In the genomic region with DNA sequence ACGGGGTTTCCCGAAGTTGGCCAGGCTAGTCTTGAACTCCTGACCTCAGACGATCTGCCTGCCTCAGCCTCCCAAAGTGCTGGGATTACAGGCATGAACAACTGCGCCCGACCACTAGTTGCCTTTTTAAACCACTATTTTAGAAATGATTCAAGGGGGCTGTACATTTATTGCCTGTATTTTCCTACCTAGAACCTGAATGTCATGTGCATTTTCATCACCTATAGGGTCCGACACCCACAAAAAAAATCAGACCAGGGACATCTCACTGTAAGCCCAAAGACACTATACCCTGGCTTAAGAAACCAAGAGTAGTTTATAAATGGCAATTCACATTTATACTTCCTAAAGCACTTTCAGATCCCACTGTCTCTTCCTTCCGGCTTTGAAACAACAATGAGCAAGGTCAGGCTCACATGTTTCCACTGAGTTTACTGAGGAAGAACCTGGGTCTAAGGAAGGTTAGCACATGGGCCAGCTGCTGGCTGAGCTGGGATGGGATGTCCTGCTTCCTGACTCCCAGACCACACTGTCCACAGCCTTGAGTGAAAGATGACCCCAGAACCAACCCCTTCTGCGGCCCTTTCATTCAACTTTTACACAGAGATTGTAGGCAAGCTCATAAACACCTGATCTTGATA, we compare ENCODE assay signal across 2 cellular contexts.
A peak's percentile ranks its signal among the peaks of the same experiment; 100 is the strongest.
TF ChIP-seq lines count a peak whose summit lies in the region.

No MANE protein-coding gene starts in this region.

TF ChIP-seq in liver, 16 proteins besides CTCF, POLR2A, EP300 and RAD21 (continued from another document):
- TF ChIP-seq GABPA (IDR thresholded peaks at IDR 0.05 in 1 of 2, conservative IDR thresholded peaks at IDR 0.05 in 1 of 2) (no peak), FOXA2 (IDR thresholded peaks at IDR 0.05) (no peak), EGR1 (IDR thresholded peaks at IDR 0.05; ENCODE audit: low read depth in 2 of 2) (peak in 1 of 2 donors; percentile 43), JUND (IDR thresholded peaks at IDR 0.05) (no peak), RXRA (IDR thresholded peaks at IDR 0.05) (peak in 1 of 2 donors; percentile 4), YY1 (IDR thresholded peaks at IDR 0.05) (no peak), ZBTB33 (IDR thresholded peaks at IDR 0.05) (no peak), SP1 (IDR thresholded peaks at IDR 0.05) (no peak), HNF4G (IDR thresholded peaks at IDR 0.05) (no peak), NR2F2 (IDR thresholded peaks at IDR 0.05) (peak; percentile 69), FOXA1 (IDR thresholded peaks at IDR 0.05) (no peak)
- TF ChIP-seq, protein P1, sequence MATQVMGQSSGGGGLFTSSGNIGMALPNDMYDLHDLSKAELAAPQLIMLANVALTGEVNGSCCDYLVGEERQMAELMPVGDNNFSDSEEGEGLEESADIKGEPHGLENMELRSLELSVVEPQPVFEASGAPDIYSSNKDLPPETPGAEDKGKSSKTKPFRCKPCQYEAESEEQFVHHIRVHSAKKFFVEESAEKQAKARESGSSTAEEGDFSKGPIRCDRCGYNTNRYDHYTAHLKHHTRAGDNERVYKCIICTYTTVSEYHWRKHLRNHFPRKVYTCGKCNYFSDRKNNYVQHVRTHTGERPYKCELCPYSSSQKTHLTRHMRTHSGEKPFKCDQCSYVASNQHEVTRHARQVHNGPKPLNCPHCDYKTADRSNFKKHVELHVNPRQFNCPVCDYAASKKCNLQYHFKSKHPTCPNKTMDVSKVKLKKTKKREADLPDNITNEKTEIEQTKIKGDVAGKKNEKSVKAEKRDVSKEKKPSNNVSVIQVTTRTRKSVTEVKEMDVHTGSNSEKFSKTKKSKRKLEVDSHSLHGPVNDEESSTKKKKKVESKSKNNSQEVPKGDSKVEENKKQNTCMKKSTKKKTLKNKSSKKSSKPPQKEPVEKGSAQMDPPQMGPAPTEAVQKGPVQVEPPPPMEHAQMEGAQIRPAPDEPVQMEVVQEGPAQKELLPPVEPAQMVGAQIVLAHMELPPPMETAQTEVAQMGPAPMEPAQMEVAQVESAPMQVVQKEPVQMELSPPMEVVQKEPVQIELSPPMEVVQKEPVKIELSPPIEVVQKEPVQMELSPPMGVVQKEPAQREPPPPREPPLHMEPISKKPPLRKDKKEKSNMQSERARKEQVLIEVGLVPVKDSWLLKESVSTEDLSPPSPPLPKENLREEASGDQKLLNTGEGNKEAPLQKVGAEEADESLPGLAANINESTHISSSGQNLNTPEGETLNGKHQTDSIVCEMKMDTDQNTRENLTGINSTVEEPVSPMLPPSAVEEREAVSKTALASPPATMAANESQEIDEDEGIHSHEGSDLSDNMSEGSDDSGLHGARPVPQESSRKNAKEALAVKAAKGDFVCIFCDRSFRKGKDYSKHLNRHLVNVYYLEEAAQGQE (IDR thresholded peaks at IDR 0.05) = no peak
- TF ChIP-seq, protein P2, sequence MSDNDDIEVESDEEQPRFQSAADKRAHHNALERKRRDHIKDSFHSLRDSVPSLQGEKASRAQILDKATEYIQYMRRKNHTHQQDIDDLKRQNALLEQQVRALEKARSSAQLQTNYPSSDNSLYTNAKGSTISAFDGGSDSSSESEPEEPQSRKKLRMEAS (IDR thresholded peaks at IDR 0.05) = peak; percentile 76

TF ChIP-seq in HepG2, 621 proteins besides CTCF, POLR2A, EP300 and RAD21 (continued from another document):
- TF ChIP-seq, protein P3, sequence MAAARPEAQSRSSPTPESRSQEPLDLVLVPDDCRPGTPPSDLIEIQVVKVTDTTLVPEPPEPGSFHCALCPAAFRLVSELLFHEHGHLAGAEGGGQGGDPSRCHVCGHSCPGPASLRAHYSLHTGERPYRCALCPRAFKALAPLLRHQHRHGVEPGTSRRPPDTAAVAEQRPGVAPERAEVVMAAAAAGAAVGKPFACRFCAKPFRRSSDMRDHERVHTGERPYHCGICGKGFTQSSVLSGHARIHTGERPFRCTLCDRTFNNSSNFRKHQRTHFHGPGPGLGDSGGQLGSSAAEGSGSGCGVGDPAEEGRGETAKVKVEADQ (CRISPR knock-in tag; IDR thresholded peaks at IDR 0.05; ENCODE audit: borderline replicate concordance) = no peak
- TF ChIP-seq ATRX (CRISPR knock-in tag; IDR thresholded peaks at IDR 0.05; ENCODE audit: borderline replicate concordance) = no peak
TF ChIP-seq in HepG2: peak in this region for 0.
